7 cellular contexts compared by ENCODE assay signal in the genomic region with DNA sequence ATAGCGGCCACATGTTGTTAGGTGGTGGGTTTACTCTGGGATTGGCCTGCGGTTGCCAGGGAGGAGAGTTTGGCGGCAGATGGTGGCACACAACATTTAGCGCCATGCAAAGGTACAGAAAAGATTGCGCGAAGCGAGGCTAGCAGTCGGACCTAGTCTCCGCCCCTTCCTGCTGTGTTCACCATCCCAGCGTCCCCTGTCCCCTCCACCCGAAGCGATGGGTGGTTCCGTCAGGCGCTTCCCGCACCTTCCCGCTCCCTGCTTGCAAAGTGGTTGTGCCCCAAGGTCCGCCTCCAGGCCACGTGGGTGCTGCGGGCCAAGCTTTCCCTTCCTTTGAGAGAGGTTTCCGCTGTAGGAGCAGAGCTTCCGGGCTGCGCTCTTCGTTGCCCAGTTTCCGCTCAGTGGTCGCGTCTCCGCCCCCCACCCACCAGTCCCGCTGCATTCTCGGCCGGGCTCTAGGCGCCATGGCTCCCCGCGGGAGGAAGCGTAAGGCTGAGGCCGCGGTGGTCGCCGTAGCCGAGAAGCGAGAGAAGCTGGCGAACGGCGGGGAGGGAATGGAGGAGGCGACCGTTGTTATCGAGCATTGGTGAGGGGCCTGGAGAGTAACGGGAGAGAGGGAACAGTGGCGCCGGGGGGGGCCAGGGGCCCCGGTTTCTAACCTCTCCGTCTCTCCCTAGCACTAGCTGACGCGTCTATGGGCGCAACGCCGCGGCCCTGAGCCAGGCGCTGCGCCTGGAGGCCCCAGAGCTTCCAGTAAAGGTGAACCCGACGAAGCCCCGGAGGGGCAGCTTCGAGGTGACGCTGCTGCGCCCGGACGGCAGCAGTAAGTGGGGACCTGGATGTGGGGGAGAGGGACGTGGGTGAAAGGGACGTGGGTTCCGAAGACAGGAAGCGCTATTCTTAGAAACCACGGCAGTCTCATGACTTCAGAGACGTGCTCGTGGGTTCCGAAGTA.
DNase-seq lines count a peak whose midpoint lies in the region; ATAC-seq and TF ChIP-seq lines count a peak whose summit lies in the region.

A gene with protein sequence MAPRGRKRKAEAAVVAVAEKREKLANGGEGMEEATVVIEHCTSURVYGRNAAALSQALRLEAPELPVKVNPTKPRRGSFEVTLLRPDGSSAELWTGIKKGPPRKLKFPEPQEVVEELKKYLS (plus strand): TSS at position 360 of the 955 bp plus-strand sequence. CDS start 105 bp downstream, at position 465.

- peak; percentile 78 for ATAC-seq in GM18508 (IDR thresholded peaks at IDR 0.05; ENCODE audit: insufficient read depth, unreplicated experiment)
- peak; percentile 86 for ATAC-seq in HG03025 (IDR thresholded peaks at IDR 0.05; ENCODE audit: low FRiP score, unreplicated experiment)

- peak within 1 kb of the TSS; percentile 85 for H3K4me3 ChIP-seq in astrocyte of the spinal cord (ENCODE audit: low read depth, low read length)

- TF ChIP-seq CTCF in astrocyte of the spinal cord (IDR thresholded peaks at IDR 0.05; ENCODE audit: low read depth, low read length): no peak

- peak; percentile 95 to 98 for DNase-seq in NCI-H2081 (lab: John Stamatoyannopoulos, UW)
- peak; percentile 92 for DNase-seq in T1000 (lab: John Stamatoyannopoulos, UW)
- DNase-seq in astrocyte of the spinal cord (ENCODE audit: low read depth, low spot score): peak; percentile 98
- DNase-seq in hippocampal formation (lab: John Stamatoyannopoulos, UW): peak; percentile 91 to 97
- peak; percentile 97 for DNase-seq in retina

- in situ Hi-C loops in astrocyte of the spinal cord (cut with HindIII; ENCODE audit: low sequenced_read_pairs): no loop called here

Comparison
In these comparisons a context has a peak if more than half of its experiments do, and no peak if none do; other contexts are left out.
1. Peak in every context shown above with its lines: DNase-seq, ATAC-seq and H3K4me3 ChIP-seq.